In the genomic region with DNA sequence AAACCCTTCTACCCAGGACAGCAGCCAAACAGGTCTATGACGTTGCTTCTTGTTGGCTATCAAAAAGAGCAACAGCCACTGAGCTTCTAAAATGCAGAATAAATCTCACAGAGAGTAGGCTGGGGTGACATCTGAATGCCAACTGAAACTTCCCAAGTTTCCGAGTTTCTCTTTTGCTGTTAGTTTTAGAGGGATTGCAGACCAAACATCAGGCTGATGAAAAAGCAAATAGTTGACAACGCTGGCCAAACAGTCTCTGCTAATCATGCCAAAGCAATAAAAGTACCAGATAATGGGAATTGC, we compare ENCODE assay signal across 8 cellular contexts. TPM values are rescaled to one million over a fixed set of nuclear protein-coding genes. Genes with fewer than 3 reads are reported as not detected.
A peak's percentile ranks its signal among the peaks of the same experiment; 100 is the strongest.
DNase-seq lines count a peak whose midpoint lies in the region; ATAC-seq, FAIRE-seq and TF ChIP-seq lines count a peak whose summit lies in the region.

No MANE protein-coding gene starts in this region.

- H3K4me1 Mint-ChIP-seq in stimulated activated naive CD8-positive, alpha-beta T cell treated with anti-CD3 and anti-CD28 coated beads, Interleukin-15, Interleukin-2, amounts not matched to agents 100 ng/mL and 50 ng/mL, for 24 hours (ENCODE audit: low read depth): peaks cover 52% of the 10 kb centered on the region

- no peaks in the 10 kb centered on the region for H3K27me3 Mint-ChIP-seq in stimulated activated naive CD8-positive, alpha-beta T cell treated with anti-CD3 and anti-CD28 coated beads, Interleukin-15, Interleukin-2, amounts not matched to agents 100 ng/mL and 50 ng/mL, for 24 hours

- peaks cover 10 to 24% of the 10 kb centered on the region in 2 donors for H3K4me1 ChIP-seq in mucosa of rectum (ENCODE audit: control insufficient read depth in 2 of 2, insufficient read depth in 2 of 2, low read length in 2 of 2)

- no peaks in the 10 kb centered on the region for H3K9me3 Mint-ChIP-seq in stimulated activated naive CD8-positive, alpha-beta T cell treated with anti-CD3 and anti-CD28 coated beads, Interleukin-15, Interleukin-2, amounts not matched to agents 100 ng/mL and 50 ng/mL, for 24 hours

- H3K4me3 Mint-ChIP-seq in stimulated activated naive CD8-positive, alpha-beta T cell treated with anti-CD3 and anti-CD28 coated beads, Interleukin-15, Interleukin-2, amounts not matched to agents 100 ng/mL and 50 ng/mL, for 24 hours: peak overlapping the region; percentile 97

- peaks cover 37% of the 10 kb centered on the region for H3K36me3 Mint-ChIP-seq in stimulated activated naive CD8-positive, alpha-beta T cell treated with anti-CD3 and anti-CD28 coated beads, Interleukin-15, Interleukin-2, amounts not matched to agents 100 ng/mL and 50 ng/mL, for 24 hours (ENCODE audit: low read depth)

- peak overlapping the region; percentile 96 to 98 for H3K27ac ChIP-seq in mucosa of rectum (ENCODE audit: low read depth in 2 of 2, low read length in 2 of 2)

- no peaks in the 10 kb centered on the region for H3K27me3 ChIP-seq in bronchial epithelial cell (ENCODE audit: control insufficient read depth, insufficient read depth, low read length)
- H3K27me3 ChIP-seq in mucosa of rectum (ENCODE audit: control insufficient read depth in 2 of 2, insufficient read depth in 2 of 2, low read length in 2 of 2): no peaks in the 10 kb centered on the region

- no peaks in the 10 kb centered on the region for H3K9me3 ChIP-seq in mucosa of rectum (ENCODE audit: control insufficient read depth in 2 of 2, low read length in 2 of 2)

- H3K9ac ChIP-seq in mucosa of rectum (ENCODE audit: low read depth in 1 of 2, low read length in 2 of 2): peak overlapping the region; percentile 82 to 97

- no peak for DNase-seq in stimulated activated naive CD8-positive, alpha-beta T cell treated with anti-CD3 and anti-CD28 coated beads, Interleukin-15, Interleukin-2, amounts not matched to agents 100 U/mL and 50 U/mL, for 24 hours
- no peak for DNase-seq in bronchial epithelial cell (ENCODE audit: low read depth)
- no peak for DNase-seq in NCI-H526 (lab: John Stamatoyannopoulos, UW)
- no peak for DNase-seq in AG08396 (ENCODE audit: low spot score)
- no peak for DNase-seq in AG08395 (ENCODE audit: low spot score)
- no peak for DNase-seq in activated CD4-positive, alpha-beta T cell treated with anti-CD3 and anti-CD28 coated beads, Interleukin-2, amount 50 U/mL, for 1 hour

- H3K27ac Mint-ChIP-seq in stimulated activated naive CD8-positive, alpha-beta T cell treated with anti-CD3 and anti-CD28 coated beads, Interleukin-15, Interleukin-2, amounts not matched to agents 100 ng/mL and 50 ng/mL, for 24 hours: peak overlapping the region; percentile 100

- ATAC-seq in stimulated activated naive CD8-positive, alpha-beta T cell treated with anti-CD3 and anti-CD28 coated beads, Interleukin-15, Interleukin-2, amounts not matched to agents 100 U/mL and 50 U/mL, for 24 hours: no peak

- H3K36me3 ChIP-seq in bronchial epithelial cell (ENCODE audit: control insufficient read depth, insufficient read depth, low read length): no peaks in the 10 kb centered on the region
- H3K36me3 ChIP-seq in mucosa of rectum (ENCODE audit: control insufficient read depth in 2 of 2, insufficient read depth in 2 of 2, low read length in 2 of 2): peaks cover under 1 to 4% of the 10 kb centered on the region in 2 donors

- no peak for FAIRE-seq in bronchial epithelial cell (lab: Jason Lieb, UNC)

- H3K4me3 ChIP-seq in bronchial epithelial cell (ENCODE audit: low read depth, low read length) (peak overlapping the region; percentile 93), mucosa of rectum (ENCODE audit: low read length in 2 of 2) (peak overlapping the region; percentile 92 to 98)

- no peak for TF ChIP-seq CTCF in bronchial epithelial cell (IDR thresholded peaks at IDR 0.05; ENCODE audit: insufficient read depth, low read length, severe bottlenecking)

RNA-seq across cellular contexts. Expression of a gene that starts 0.7 kb away (rescaled TPM):
- total RNA-seq in bronchial epithelial cell: 30.0 and 34.4 TPM in 2 replicates
